Comparison of ENCODE assay signal across 16 cellular contexts in the genomic region with DNA sequence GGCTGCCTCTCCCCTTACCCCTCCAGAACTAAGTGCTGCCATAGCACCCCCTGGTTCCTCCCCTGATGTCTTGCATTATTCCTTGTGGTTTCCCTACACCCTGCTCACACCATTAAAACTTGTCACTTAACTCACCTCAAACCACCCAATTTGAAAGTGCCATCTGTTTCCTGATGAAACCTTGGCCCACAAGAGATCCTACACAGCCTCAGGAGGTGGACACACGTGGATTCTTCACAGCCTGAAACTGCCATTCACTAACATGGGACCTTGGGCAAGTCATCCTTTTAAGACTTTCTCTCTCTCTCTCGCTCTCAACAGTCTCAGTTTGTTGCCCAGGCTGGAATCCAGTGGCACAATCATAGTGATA. TPM values are rescaled to one million over a fixed set of nuclear protein-coding genes. Genes with fewer than 3 reads are reported as not detected.
DNase-seq lines count a peak whose midpoint lies in the region; ATAC-seq and TF ChIP-seq lines count a peak whose summit lies in the region.
"Had no signal": no experiment of that assay in that cellular context is flagged by ENCODE, and none has a peak within 500 bp of the region (broad histone marks: within the 10 kb centered on the region; RNA-seq: fewer than 3 reads in every experiment).

No MANE protein-coding gene starts in this region.

- H3K36me3 Mint-ChIP-seq in progenitor cell of endocrine pancreas (ENCODE audit: insufficient read depth), result peaks cover 2% of the 10 kb centered on the region

- peaks cover 3% of the 10 kb centered on the region for H3K4me1 Mint-ChIP-seq in progenitor cell of endocrine pancreas (ENCODE audit: low read depth)

- TF ChIP-seq CTCF in progenitor cell of endocrine pancreas (IDR thresholded peaks at IDR 0.05; ENCODE audit: unreplicated experiment), result no peak

- peak overlapping the region; percentile 84 for H3K27ac Mint-ChIP-seq in progenitor cell of endocrine pancreas
- H3K27ac Mint-ChIP-seq: B cell; CD4-positive, alpha-beta T cell had no signal

- H3K9me3 Mint-ChIP-seq in progenitor cell of endocrine pancreas (ENCODE audit: low read depth), result peaks cover 17% of the 10 kb centered on the region

- no peak for ATAC-seq in GM21390 (IDR thresholded peaks at IDR 0.05; ENCODE audit: unreplicated experiment)
- ATAC-seq in HG03139 (IDR thresholded peaks at IDR 0.05; ENCODE audit: unreplicated experiment), result no peak
- ATAC-seq: HCT116 had no signal

- DNase-seq in GF-D8 (lab: John Stamatoyannopoulos, UW) (peak; percentile 46), KG1 (lab: John Stamatoyannopoulos, UW) (peak; percentile 34), UCSD-AML1 (lab: John Stamatoyannopoulos, UW; ENCODE audit: unreplicated experiment) (peak; percentile 46), progenitor cell of endocrine pancreas (ENCODE audit: low spot score, unreplicated experiment) (no peak), NCI-H510A treated with DMSO at 0.1 percent for 48 hours (lab: John Stamatoyannopoulos, UW) (no peak)
- DNase-seq: ACHN; C1 segment of cervical spinal cord; Calu3; CD4-positive, alpha-beta T cell; DMS 273 treated with DMSO at 0.1 percent for 48 hours; IMR-90 had no signal

- H3K27me3 Mint-ChIP-seq in progenitor cell of endocrine pancreas, result no peaks in the 10 kb centered on the region

- H3K4me3 Mint-ChIP-seq in progenitor cell of endocrine pancreas (ENCODE audit: low read depth), result no peak overlapping the region
- H3K4me3 Mint-ChIP-seq: B cell; CD4-positive, alpha-beta T cell had no signal

RNA-seq across cellular contexts. Expression of a gene that starts 27.5 kb away (rescaled TPM):
- not detected in 2 replicates for total RNA-seq in progenitor cell of endocrine pancreas
- total RNA-seq: A172, Calu3, IMR-90 had no signal

Comparison
In these comparisons a context has a peak if more than half of its experiments do, and no peak if none do; other contexts are left out.
1. DNase-seq: peak in GF-D8 (single experiment), KG1 (single experiment) and UCSD-AML1 (single experiment); none in progenitor cell of endocrine pancreas (single experiment) and NCI-H510A treated with DMSO at 0.1 percent for 48 hours (single experiment).